In genomic region chr5:60196382-60197113, GRCh38 we compare ENCODE assay signal across 8 cellular contexts.
DNase-seq lines count a peak whose midpoint lies in the region; ATAC-seq, FAIRE-seq and TF ChIP-seq lines count a peak whose summit lies in the region.

No MANE protein-coding gene starts in this region.

- CTCF ChIA-PET in A549 (lab: Yijun Ruan, JAX) = interaction anchor here (0.6 kb wide), 2 partner anchors 14 to 386 kb away, joined by 3 read pairs; no protein-coding TSS in a partner anchor

- no peak overlapping the region for H3K9ac ChIP-seq in keratinocyte (ENCODE audit: control insufficient read depth, extremely low read depth, insufficient read depth, low read length)

- no peak overlapping the region for H3K4me3 ChIP-seq in A549
- H3K4me3 ChIP-seq in keratinocyte (ENCODE audit: control insufficient read depth in 2 of 3, extremely low read depth in 1 of 3, insufficient read depth in 2 of 3, low read depth in 1 of 3, low read length in 3 of 3) = no peak overlapping the region

- no peak for TF ChIP-seq RAD21 in A549 (conservative IDR thresholded peaks at IDR 0.05 in 1 of 2, IDR thresholded peaks at IDR 0.05 in 1 of 2)

- H3K79me2 ChIP-seq in keratinocyte (ENCODE audit: control insufficient read depth, insufficient read depth, low read length) = no peaks in the 10 kb centered on the region

- DNase-seq in A549 (ENCODE audit: low read depth in 1 of 2, low spot score in 1 of 2) (peak; percentile 69 to 97), HS-27A (ENCODE audit: low read depth) (peak; percentile 79), amniotic epithelial cell (ENCODE audit: low read depth) (peak; percentile 96), keratinocyte (ENCODE audit: low read depth, low spot score) (peak; percentile 63), DMS79 treated with DMSO at 0.1 percent for 48 hours (lab: John Stamatoyannopoulos, UW) (no peak), midbrain (lab: John Stamatoyannopoulos, UW) (no peak), NCI-H2196 (lab: John Stamatoyannopoulos, UW; ENCODE audit: unreplicated experiment) (no peak)

- peak in 1 of 2 experiments; percentile 32; a peak in 1 of 5 replicates for TF ChIP-seq EP300 in A549 (IDR thresholded peaks at IDR 0.05)

- dilution Hi-C loops in keratinocyte (cut with MboI; ENCODE audit: extremely low pct_ligation_motif_present, low sequenced_read_pairs) = no loop called here

- H3K4me2 ChIP-seq in A549 (peak overlapping the region; percentile 47), keratinocyte (ENCODE audit: control insufficient read depth, extremely low read depth, insufficient read depth, low read depth, low read length) (no peak overlapping the region)

- H3K27ac ChIP-seq in A549 (peak overlapping the region; percentile 70 to 82), keratinocyte (ENCODE audit: control insufficient read depth, insufficient read depth, low read length) (no peak overlapping the region)

- TF ChIP-seq CTCF in A549 (IDR thresholded peaks at IDR 0.05) (no peak), keratinocyte (optimal IDR thresholded peaks at IDR 0.05 in 1 of 3, IDR thresholded peaks at IDR 0.05 in 1 of 3, conservative IDR thresholded peaks at IDR 0.05 in 1 of 3; ENCODE audit: extremely low read depth in 1 of 3, insufficient read depth in 2 of 3, low read length in 3 of 3) (no peak)

- POLR2A ChIA-PET in A549 (lab: Yijun Ruan, JAX) = interaction anchor here (1.0 kb wide), 1 partner anchor 150 kb away, joined by 3 read pairs; no protein-coding TSS in a partner anchor

- peaks cover 20% of the 10 kb centered on the region for H3K4me1 ChIP-seq in A549
- H3K4me1 ChIP-seq in keratinocyte (ENCODE audit: control insufficient read depth, extremely low read depth, insufficient read depth, low read length) = peaks cover 10% of the 10 kb centered on the region

- H3K9me1 ChIP-seq in keratinocyte (ENCODE audit: control insufficient read depth, extremely low read depth, insufficient read depth, low read length) = no peaks in the 10 kb centered on the region

- H4K20me1 ChIP-seq in keratinocyte (ENCODE audit: control insufficient read depth, extremely low read depth, insufficient read depth, low read length) = no peaks in the 10 kb centered on the region

- no peaks in the 10 kb centered on the region for H3K27me3 ChIP-seq in keratinocyte (ENCODE audit: control insufficient read depth, extremely low read depth, insufficient read depth, low read length)

- peak; percentile 73 for FAIRE-seq in A549 (lab: Jason Lieb, UNC)
- FAIRE-seq in keratinocyte (lab: Jason Lieb, UNC) = peak; percentile 96

- H3K36me3 ChIP-seq in keratinocyte (ENCODE audit: control insufficient read depth in 2 of 2, extremely low read depth in 1 of 2, insufficient read depth in 2 of 2, low read length in 2 of 2) = no peaks in the 10 kb centered on the region

- H3K9me3 ChIP-seq in A549 = peaks cover 7% of the 10 kb centered on the region; the same call in 1 of the 3 replicates
- H3K9me3 ChIP-seq in keratinocyte (ENCODE audit: control insufficient read depth, low read depth, low read length) = no peaks in the 10 kb centered on the region

- peak; percentile 100 for ATAC-seq in A549
- no peak for ATAC-seq in GM19463 (IDR thresholded peaks at IDR 0.05; ENCODE audit: unreplicated experiment)

- no peak overlapping the region for H2AFZ ChIP-seq in keratinocyte (ENCODE audit: control insufficient read depth, low read length)

- 3% methylated on average over 2 of the region's 2 CpGs for WGBS in A549 (ENCODE audit: missing lambda C conversion rate)

- TF ChIP-seq POLR2A in A549 (IDR thresholded peaks at IDR 0.05; ENCODE audit: low read length) = no peak

TF ChIP-seq in A549, 52 proteins besides CTCF, POLR2A, EP300 and RAD21 (continues in another document):
- TF ChIP-seq CEBPB (IDR thresholded peaks at IDR 0.05) = peak in 1 of 2 experiments; percentile 52; a peak in 1 of 4 replicates
- TF ChIP-seq, protein P1, sequence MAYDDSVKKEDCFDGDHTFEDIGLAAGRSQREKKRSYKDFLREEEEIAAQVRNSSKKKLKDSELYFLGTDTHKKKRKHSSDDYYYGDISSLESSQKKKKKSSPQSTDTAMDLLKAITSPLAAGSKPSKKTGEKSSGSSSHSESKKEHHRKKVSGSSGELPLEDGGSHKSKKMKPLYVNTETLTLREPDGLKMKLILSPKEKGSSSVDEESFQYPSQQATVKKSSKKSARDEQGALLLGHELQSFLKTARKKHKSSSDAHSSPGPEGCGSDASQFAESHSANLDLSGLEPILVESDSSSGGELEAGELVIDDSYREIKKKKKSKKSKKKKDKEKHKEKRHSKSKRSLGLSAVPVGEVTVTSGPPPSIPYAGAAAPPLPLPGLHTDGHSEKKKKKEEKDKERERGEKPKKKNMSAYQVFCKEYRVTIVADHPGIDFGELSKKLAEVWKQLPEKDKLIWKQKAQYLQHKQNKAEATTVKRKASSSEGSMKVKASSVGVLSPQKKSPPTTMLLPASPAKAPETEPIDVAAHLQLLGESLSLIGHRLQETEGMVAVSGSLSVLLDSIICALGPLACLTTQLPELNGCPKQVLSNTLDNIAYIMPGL (CRISPR knock-in tag; IDR thresholded peaks at IDR 0.05; ENCODE audit: borderline replicate concordance) = no peak
- no peak for TF ChIP-seq SREBF2 (IDR thresholded peaks at IDR 0.05)
- TF ChIP-seq KDM1A (IDR thresholded peaks at IDR 0.05; ENCODE audit: low read depth) = no peak
- TF ChIP-seq, protein P2, sequence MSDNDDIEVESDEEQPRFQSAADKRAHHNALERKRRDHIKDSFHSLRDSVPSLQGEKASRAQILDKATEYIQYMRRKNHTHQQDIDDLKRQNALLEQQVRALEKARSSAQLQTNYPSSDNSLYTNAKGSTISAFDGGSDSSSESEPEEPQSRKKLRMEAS (IDR thresholded peaks at IDR 0.05) = peak; percentile 59
- no peak for TF ChIP-seq EHF (CRISPR knock-in tag; IDR thresholded peaks at IDR 0.05)
- no peak for TF ChIP-seq CBX2 (IDR thresholded peaks at IDR 0.05; ENCODE audit: borderline replicate concordance, low read depth)
- no peak for TF ChIP-seq SMC3 (IDR thresholded peaks at IDR 0.05)
- peak; percentile 100 for TF ChIP-seq MAFK (IDR thresholded peaks at IDR 0.05; ENCODE audit: partially characterized antibody)
- no peak for TF ChIP-seq RNF2 (IDR thresholded peaks at IDR 0.05; ENCODE audit: borderline replicate concordance, low read depth)
- TF ChIP-seq FOSB (CRISPR knock-in tag; IDR thresholded peaks at IDR 0.05) = no peak
- TF ChIP-seq, protein P3, sequence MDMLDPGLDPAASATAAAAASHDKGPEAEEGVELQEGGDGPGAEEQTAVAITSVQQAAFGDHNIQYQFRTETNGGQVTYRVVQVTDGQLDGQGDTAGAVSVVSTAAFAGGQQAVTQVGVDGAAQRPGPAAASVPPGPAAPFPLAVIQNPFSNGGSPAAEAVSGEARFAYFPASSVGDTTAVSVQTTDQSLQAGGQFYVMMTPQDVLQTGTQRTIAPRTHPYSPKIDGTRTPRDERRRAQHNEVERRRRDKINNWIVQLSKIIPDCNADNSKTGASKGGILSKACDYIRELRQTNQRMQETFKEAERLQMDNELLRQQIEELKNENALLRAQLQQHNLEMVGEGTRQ (IDR thresholded peaks at IDR 0.05) = no peak
- peak; percentile 29; the same call in 1 of the 2 replicates for TF ChIP-seq GATA3 (IDR thresholded peaks at IDR 0.05; ENCODE audit: borderline replicate concordance)
- no peak for TF ChIP-seq POLR2AphosphoS2 (conservative IDR thresholded peaks at IDR 0.05; ENCODE audit: low read length)
- TF ChIP-seq NR3C1 (IDR thresholded peaks at IDR 0.05) = no peak
- TF ChIP-seq RARB (CRISPR knock-in tag; IDR thresholded peaks at IDR 0.05) = no peak
- TF ChIP-seq PBX3 (IDR thresholded peaks at IDR 0.05) = no peak
- peak; percentile 37; the same call in 1 of the 2 replicates for TF ChIP-seq JUNB (IDR thresholded peaks at IDR 0.05)
- TF ChIP-seq ZC3H11A (IDR thresholded peaks at IDR 0.05) = no peak
- no peak for TF ChIP-seq FOXS1 (CRISPR knock-in tag; IDR thresholded peaks at IDR 0.05)
- TF ChIP-seq FOSL2 (IDR thresholded peaks at IDR 0.05) = peak; percentile 63
- peak; percentile 93 for TF ChIP-seq FOSL2 (CRISPR knock-in tag; IDR thresholded peaks at IDR 0.05)
- TF ChIP-seq CHD4 (IDR thresholded peaks at IDR 0.05; ENCODE audit: borderline replicate concordance) = no peak
- TF ChIP-seq MYC (IDR thresholded peaks at IDR 0.05; ENCODE audit: borderline replicate concordance, low read length) = no peak
- TF ChIP-seq HOXB13 (CRISPR knock-in tag; IDR thresholded peaks at IDR 0.05; ENCODE audit: low read depth) = no peak

Comparison
In these comparisons a context has a peak if more than half of its experiments do, and no peak if none do; other contexts are left out.
1. DNase-seq: peak in A549 (2 of 2), HS-27A (single experiment), amniotic epithelial cell (single experiment) and keratinocyte (single experiment); none in DMS79 treated with DMSO at 0.1 percent for 48 hours (single experiment), midbrain (single experiment) and NCI-H2196 (single experiment).